In genomic region chr1:35563166-35563565, GRCh38 we compare ENCODE assay signal across 21 cellular contexts. TPM values are rescaled to one million over a fixed set of nuclear protein-coding genes. Genes with fewer than 3 reads are reported as not detected.
DNase-seq lines count a peak whose midpoint lies in the region; ATAC-seq and TF ChIP-seq lines count a peak whose summit lies in the region.
"Had no signal": no experiment of that assay in that cellular context is flagged by ENCODE, and none has a peak within 500 bp of the region (broad histone marks: within the 10 kb centered on the region; RNA-seq: fewer than 3 reads in every experiment).

No MANE protein-coding gene starts in this region.

- peaks cover 0 to 3% of the 10 kb centered on the region in 2 donors for H3K36me3 Mint-ChIP-seq in activated T-cell treated with anti-CD3 and anti-CD28 coated beads, Interleukin-2, amount 50 U/mL, for 72 hours (ENCODE audit: insufficient read depth in 2 of 2)
- H3K36me3 Mint-ChIP-seq in memory B cell = peaks cover 3% of the 10 kb centered on the region
- peaks cover 12 to 20% of the 10 kb centered on the region in 2 donors for H3K36me3 Mint-ChIP-seq in stimulated activated naive B cell treated with anti-CD40 and anti-IgM and Interleukin-4, amounts not matched to agents 10 μg/mL and 1 μg/mL and 100 μg/mL, for 72 hours

- no peak for TF ChIP-seq CTCF in RWPE1 (conservative IDR thresholded peaks at IDR 0.05; ENCODE audit: low read depth)

- no peaks in the 10 kb centered on the region for H3K9me3 Mint-ChIP-seq in activated T-cell treated with anti-CD3 and anti-CD28 coated beads, Interleukin-2, amount 50 U/mL, for 72 hours
- H3K9me3 Mint-ChIP-seq in memory B cell = no peaks in the 10 kb centered on the region
- no peaks in the 10 kb centered on the region for H3K9me3 Mint-ChIP-seq in stimulated activated naive B cell treated with anti-CD40 and anti-IgM and Interleukin-4, amounts not matched to agents 10 μg/mL and 1 μg/mL and 100 μg/mL, for 72 hours

- no peak overlapping the region for H3K4me3 Mint-ChIP-seq in activated T-cell treated with anti-CD3 and anti-CD28 coated beads, Interleukin-2, amount 50 U/mL, for 72 hours
- H3K4me3 Mint-ChIP-seq in memory B cell = no peak overlapping the region
- H3K4me3 Mint-ChIP-seq in stimulated activated naive B cell treated with anti-CD40 and anti-IgM and Interleukin-4, amounts not matched to agents 10 μg/mL and 1 μg/mL and 100 μg/mL, for 72 hours = peak overlapping the region in 1 of 2 donors; percentile 26

- POLR2A ChIA-PET in RWPE1 (lab: Yijun Ruan, JAX; ENCODE audit: low non-redundant PET) = no interaction called here

- no peak for ATAC-seq in activated T-cell treated with anti-CD3 and anti-CD28 coated beads, Interleukin-2, amount 50 U/mL, for 72 hours (replicated peaks in 1 of 2)
- ATAC-seq in memory B cell (ENCODE audit: low read depth) = no peak
- ATAC-seq in stimulated activated naive B cell treated with anti-CD40 and anti-IgM and Interleukin-4, amounts not matched to agents 10 μg/mL and 1 μg/mL and 100 μg/mL, for 72 hours (replicated peaks) = no peak
- ATAC-seq: A549 had no signal

- H3K27ac ChIP-seq in RWPE1 = peak overlapping the region; percentile 35; the same call in 1 of the 2 replicates
- H3K27ac ChIP-seq: A549, C4-2B, KMS-11 had no signal

- CTCF ChIA-PET in RWPE1 (lab: Yijun Ruan, JAX) = interaction anchor here (0.6 kb wide), 1 partner anchor 253 kb away, joined by 4 read pairs; no protein-coding TSS in a partner anchor

- H3K4me1 Mint-ChIP-seq in activated T-cell treated with anti-CD3 and anti-CD28 coated beads, Interleukin-2, amount 50 U/mL, for 72 hours (ENCODE audit: low read depth) = peaks cover 48% of the 10 kb centered on the region
- peaks cover 22% of the 10 kb centered on the region for H3K4me1 Mint-ChIP-seq in memory B cell
- peaks cover 24 to 43% of the 10 kb centered on the region in 2 donors for H3K4me1 Mint-ChIP-seq in stimulated activated naive B cell treated with anti-CD40 and anti-IgM and Interleukin-4, amounts not matched to agents 10 μg/mL and 1 μg/mL and 100 μg/mL, for 72 hours

- H3K27me3 Mint-ChIP-seq in activated T-cell treated with anti-CD3 and anti-CD28 coated beads, Interleukin-2, amount 50 U/mL, for 72 hours (ENCODE audit: low read depth) = no peaks in the 10 kb centered on the region
- no peaks in the 10 kb centered on the region for H3K27me3 Mint-ChIP-seq in memory B cell
- no peaks in the 10 kb centered on the region for H3K27me3 Mint-ChIP-seq in stimulated activated naive B cell treated with anti-CD40 and anti-IgM and Interleukin-4, amounts not matched to agents 10 μg/mL and 1 μg/mL and 100 μg/mL, for 72 hours

- DNase-seq in activated T-cell treated with anti-CD3 and anti-CD28 coated beads, Interleukin-2, amount 50 U/mL, for 72 hours = no peak
- DNase-seq in activated T-cell treated with anti-CD3 and anti-CD28 coated beads for 4 hours (no peak), RWPE1 (ENCODE audit: low spot score) (no peak), memory B cell (ENCODE audit: low spot score in 2 of 2) (no peak), SW 1271 (lab: John Stamatoyannopoulos, UW) (no peak), SHP77 treated with DMSO at 0.1 percent for 48 hours (lab: John Stamatoyannopoulos, UW) (no peak), ecto neural progenitor cell (ENCODE audit: low spot score) (no peak)
- DNase-seq in stimulated activated naive B cell treated with anti-CD40 and anti-IgM and Interleukin-4, amounts not matched to agents 10 μg/mL and 1 μg/mL and 100 μg/mL, for 72 hours = no peak
- DNase-seq: Caco-2, DMS153, GOT3, MG63, NCI-H1105, NCI-H1694 treated with DMSO at 0.1 percent for 48 hours, NCI-H2107, NCI-H446, NCI-H69, SIG-M5 had no signal

- peak overlapping the region; percentile 88 for H3K27ac Mint-ChIP-seq in activated T-cell treated with anti-CD3 and anti-CD28 coated beads, Interleukin-2, amount 50 U/mL, for 72 hours
- H3K27ac Mint-ChIP-seq in memory B cell = peak overlapping the region; percentile 60
- peak overlapping the region; percentile 26 for H3K27ac Mint-ChIP-seq in stimulated activated naive B cell treated with anti-CD40 and anti-IgM and Interleukin-4, amounts not matched to agents 10 μg/mL and 1 μg/mL and 100 μg/mL, for 72 hours

RNA-seq across cellular contexts. Expression of gene NCDN, which starts 5.6 kb away (rescaled TPM):
- 10 to 100 TPM; 23.7 to 24.7 TPM for total RNA-seq in activated T-cell treated with anti-CD3 and anti-CD28 coated beads, Interleukin-2, amount 50 U/mL, for 72 hours

RNA-seq across cellular contexts. Expression of gene KIAA0319L, which starts 6.0 kb away (rescaled TPM):
- 10 to 100 TPM; 44.3 to 60.9 TPM for total RNA-seq in activated T-cell treated with anti-CD3 and anti-CD28 coated beads, Interleukin-2, amount 50 U/mL, for 72 hours

RNA-seq across cellular contexts. Expression of gene TFAP2E, which starts 9.9 kb away (rescaled TPM):
- total RNA-seq in activated T-cell treated with anti-CD3 and anti-CD28 coated beads, Interleukin-2, amount 50 U/mL, for 72 hours = 1 to 10 TPM; 1.2 to 1.9 TPM

Comparison
In these comparisons a context has a peak if more than half of its experiments do, and no peak if none do; other contexts are left out.
1. H3K27ac Mint-ChIP-seq: peak in every context shown above with its lines; median percentile 88 in activated T-cell treated with anti-CD3 and anti-CD28 coated beads, Interleukin-2, amount 50 U/mL, for 72 hours; 60 in memory B cell; 26 in stimulated activated naive B cell treated with anti-CD40 and anti-IgM and Interleukin-4, amounts not matched to agents 10 μg/mL and 1 μg/mL and 100 μg/mL, for 72 hours.